27 cellular contexts compared by ENCODE assay signal in genomic region chr7:133064082-133064825, GRCh38.
"Had no signal": no experiment of that assay in that cellular context is flagged by ENCODE, and none has a peak within 500 bp of the region (broad histone marks: within the 10 kb centered on the region; RNA-seq: fewer than 3 reads in every experiment).

No MANE protein-coding gene starts in this region.

- H3K9me3 Mint-ChIP-seq: effector memory CD8-positive, alpha-beta T cell; immature natural killer cell; nephron; neural progenitor cell; stimulated activated effector memory CD8-positive, alpha-beta T cell treated with anti-CD3 and anti-CD28 coated beads, Interleukin-12 subunit alpha, Interleukin-12 subunit beta, amount 100 ng/mL, for 72 hours had no signal

- H3K4me3 Mint-ChIP-seq: effector memory CD8-positive, alpha-beta T cell; immature natural killer cell; naive thymus-derived CD4-positive, alpha-beta T cell; nephron; neural progenitor cell; stimulated activated effector memory CD8-positive, alpha-beta T cell treated with anti-CD3 and anti-CD28 coated beads, Interleukin-12 subunit alpha, Interleukin-12 subunit beta, amount 100 ng/mL, for 72 hours had no signal

- H3K27me3 ChIP-seq: esophagus squamous epithelium, neural progenitor cell, stomach, thyroid gland, vagina had no signal

- H3K27me3 Mint-ChIP-seq: effector memory CD8-positive, alpha-beta T cell; naive thymus-derived CD4-positive, alpha-beta T cell; progenitor cell of endocrine pancreas had no signal

- H3K9ac ChIP-seq: neural progenitor cell, parathyroid adenoma had no signal

- H2AFZ ChIP-seq: neural progenitor cell, parathyroid adenoma had no signal

- FAIRE-seq: endometrium had no signal

- ATAC-seq: effector memory CD8-positive, alpha-beta T cell; left lobe of liver; naive thymus-derived CD4-positive, alpha-beta T cell; sciatic nerve; stimulated activated effector memory CD8-positive, alpha-beta T cell treated with anti-CD3 and anti-CD28 coated beads, Interleukin-12 subunit alpha, Interleukin-12 subunit beta, amount 100 ng/mL, for 72 hours had no signal

- H3K4me3 ChIP-seq: coronary artery, esophagus squamous epithelium, neural progenitor cell, stomach, thyroid gland, vagina had no signal

- H3K4me1 ChIP-seq: esophagus squamous epithelium, neural progenitor cell, vagina had no signal

- DNase-seq: effector memory CD8-positive, alpha-beta T cell; esophagus squamous epithelium; foreskin melanocyte; glutamatergic neuron; hypothalamus; immature natural killer cell; islet precursor cell; mammary epithelial cell; mesendoderm; midbrain; naive thymus-derived CD4-positive, alpha-beta T cell; stimulated activated CD4-positive, alpha-beta T cell treated with anti-CD3 and anti-CD28 coated beads, Interleukin-2, amount 100 ng/mL, for 24 hours; stimulated activated CD4-positive, alpha-beta T cell treated with anti-CD3 and anti-CD28 coated beads, Interleukin-4, amount 100 ng/mL, for 24 hours; stimulated activated naive CD4-positive, alpha-beta T cell treated with Interleukin-2 at 50 U/mL for 16 hours; stomach; thyroid gland; trophoblast cell had no signal

- H3K4me1 Mint-ChIP-seq: nephron, neural progenitor cell had no signal

- H3K27ac Mint-ChIP-seq: effector memory CD8-positive, alpha-beta T cell; naive thymus-derived CD4-positive, alpha-beta T cell; nephron; neural progenitor cell; progenitor cell of endocrine pancreas; stimulated activated effector memory CD8-positive, alpha-beta T cell treated with anti-CD3 and anti-CD28 coated beads, Interleukin-12 subunit alpha, Interleukin-12 subunit beta, amount 100 ng/mL, for 72 hours had no signal

- H3K9me3 ChIP-seq: esophagus squamous epithelium, stomach, thyroid gland, vagina had no signal

- H3K4me2 ChIP-seq: neural progenitor cell had no signal

- H3K27ac ChIP-seq: coronary artery, esophagus squamous epithelium, neural progenitor cell, parathyroid adenoma, thyroid gland, vagina had no signal
